1 cellular context compared by ENCODE assay signal in the genomic region with DNA sequence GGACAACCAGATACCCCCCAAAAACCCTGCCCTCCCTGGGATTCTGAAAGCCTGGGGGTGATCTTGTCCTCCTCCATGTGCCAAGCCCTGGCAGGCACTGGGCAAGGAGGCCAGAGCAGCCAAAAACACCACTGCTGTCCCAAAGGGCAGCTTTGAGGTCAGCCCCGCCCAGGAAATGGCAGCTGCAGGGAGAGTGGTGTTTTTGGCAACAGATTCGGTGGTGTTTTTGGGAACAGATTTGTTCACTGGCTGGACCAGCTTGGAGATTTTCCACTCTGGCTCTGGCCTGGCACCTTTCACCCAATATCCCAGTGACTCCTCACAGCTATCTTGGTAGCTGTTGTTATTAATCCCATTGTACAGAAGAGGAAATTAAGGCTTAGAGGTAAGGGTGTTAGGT.
A peak's percentile ranks its signal among the peaks of the same experiment; 100 is the strongest.
TF ChIP-seq lines count a peak whose summit lies in the region.

No MANE protein-coding gene starts in this region.

TF ChIP-seq in GM12878, 131 proteins besides CTCF, POLR2A, EP300 and RAD21:
- TF ChIP-seq, protein P1, sequence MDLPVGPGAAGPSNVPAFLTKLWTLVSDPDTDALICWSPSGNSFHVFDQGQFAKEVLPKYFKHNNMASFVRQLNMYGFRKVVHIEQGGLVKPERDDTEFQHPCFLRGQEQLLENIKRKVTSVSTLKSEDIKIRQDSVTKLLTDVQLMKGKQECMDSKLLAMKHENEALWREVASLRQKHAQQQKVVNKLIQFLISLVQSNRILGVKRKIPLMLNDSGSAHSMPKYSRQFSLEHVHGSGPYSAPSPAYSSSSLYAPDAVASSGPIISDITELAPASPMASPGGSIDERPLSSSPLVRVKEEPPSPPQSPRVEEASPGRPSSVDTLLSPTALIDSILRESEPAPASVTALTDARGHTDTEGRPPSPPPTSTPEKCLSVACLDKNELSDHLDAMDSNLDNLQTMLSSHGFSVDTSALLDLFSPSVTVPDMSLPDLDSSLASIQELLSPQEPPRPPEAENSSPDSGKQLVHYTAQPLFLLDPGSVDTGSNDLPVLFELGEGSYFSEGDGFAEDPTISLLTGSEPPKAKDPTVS (IDR thresholded peaks at IDR 0.05; ENCODE audit: low read depth, low read length): no peak
- peak; percentile 45; the same call in 1 of the 2 replicates for TF ChIP-seq ZNF592 (IDR thresholded peaks at IDR 0.05)
TF ChIP-seq in GM12878: peak in this region for 1.
